Comparison of ENCODE assay signal across 8 cellular contexts in the genomic region with DNA sequence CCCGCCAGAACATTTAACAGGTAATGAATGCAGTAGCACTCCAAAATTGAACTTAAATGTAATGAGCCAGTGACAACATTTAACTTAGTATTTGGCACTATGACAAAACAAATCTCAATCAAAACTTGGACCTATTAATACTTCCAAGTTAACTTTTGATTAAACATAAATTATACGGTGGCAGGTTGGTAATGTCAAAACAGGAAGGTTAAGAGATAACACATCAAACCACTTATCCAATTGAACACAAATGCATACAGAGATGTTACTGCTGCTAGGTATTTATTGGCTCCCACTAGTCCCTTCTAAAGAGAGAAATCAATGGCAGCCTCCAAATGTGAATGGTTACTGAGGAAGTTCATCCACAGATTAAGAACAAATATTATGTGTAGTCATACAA. TPM values are rescaled to one million over a fixed set of nuclear protein-coding genes. Genes with fewer than 3 reads are reported as not detected.
DNase-seq lines count a peak whose midpoint lies in the region; ATAC-seq and TF ChIP-seq lines count a peak whose summit lies in the region.
"Had no signal": no experiment of that assay in that cellular context is flagged by ENCODE, and none has a peak within 500 bp of the region (broad histone marks: within the 10 kb centered on the region; RNA-seq: fewer than 3 reads in every experiment).

No MANE protein-coding gene starts in this region.

- H3K79me2 ChIP-seq in SU-DHL-6 (ENCODE audit: insufficient read depth, low read length), result peaks cover 78% of the 10 kb centered on the region

- peaks cover 18% of the 10 kb centered on the region for H3F3A ChIP-seq in SU-DHL-6 (ENCODE audit: insufficient read depth)

- no peak for ATAC-seq in stimulated activated naive B cell treated with anti-CD40 and anti-IgM and Interleukin-4, amounts not matched to agents 10 μg/mL and 1 μg/mL and 100 μg/mL, for 72 hours (replicated peaks)

- H3K9me3 ChIP-seq in SU-DHL-6 (ENCODE audit: insufficient read depth, low read length), result no peaks in the 10 kb centered on the region
- H3K9me3 ChIP-seq in iPS-20b (ENCODE audit: insufficient read depth, low read depth, low read length), result no peaks in the 10 kb centered on the region
- H3K9me3 ChIP-seq in suprapubic skin, result no peaks in the 10 kb centered on the region

- no peaks in the 10 kb centered on the region for H3K9me2 ChIP-seq in SU-DHL-6 (replicated peaks; ENCODE audit: insufficient read depth, low read length)

- H3K4me1 ChIP-seq in iPS-20b (ENCODE audit: insufficient read depth, low read length), result peaks cover 6% of the 10 kb centered on the region; the same call in 1 of the 2 replicates
- H3K4me1 ChIP-seq in suprapubic skin, result peaks cover 52% of the 10 kb centered on the region

- no peak overlapping the region for H3K27ac Mint-ChIP-seq in stimulated activated naive B cell treated with anti-CD40 and anti-IgM and Interleukin-4, amounts not matched to agents 10 μg/mL and 1 μg/mL and 100 μg/mL, for 72 hours
- H3K27ac Mint-ChIP-seq: activated naive CD8-positive, alpha-beta T cell treated with anti-CD3 and anti-CD28 coated beads, Interleukin-2, amount 10 ng/mL, durations not matched to agents 7 days and 5 days had no signal

- TF ChIP-seq CTCF in HFF-Myc (IDR thresholded peaks at IDR 0.05; ENCODE audit: low read depth, low read length, missing control alignments) (no peak), SU-DHL-6 (IDR thresholded peaks at IDR 0.05; ENCODE audit: insufficient read depth, low read length, poor library complexity, severe bottlenecking) (no peak), suprapubic skin (IDR thresholded peaks at IDR 0.05) (no peak)

- no peaks in the 10 kb centered on the region for H3K27me3 Mint-ChIP-seq in stimulated activated naive B cell treated with anti-CD40 and anti-IgM and Interleukin-4, amounts not matched to agents 10 μg/mL and 1 μg/mL and 100 μg/mL, for 72 hours
- H3K27me3 Mint-ChIP-seq: activated naive CD8-positive, alpha-beta T cell treated with anti-CD3 and anti-CD28 coated beads, Interleukin-2, amount 10 ng/mL, durations not matched to agents 7 days and 5 days had no signal

- 8% methylated on average over 2 of the region's 2 CpGs for WGBS in suprapubic skin

- H3K27me3 ChIP-seq in SU-DHL-6 (ENCODE audit: low read length), result no peaks in the 10 kb centered on the region
- no peaks in the 10 kb centered on the region for H3K27me3 ChIP-seq in iPS-20b (ENCODE audit: insufficient read depth, low read length)
- no peaks in the 10 kb centered on the region for H3K27me3 ChIP-seq in suprapubic skin

- DNase-seq in HFF-Myc (ENCODE audit: extremely low read depth, low read depth), result no peak
- DNase-seq in suprapubic skin (ENCODE audit: low spot score in 2 of 2), result no peak
- DNase-seq in DMS153 treated with DMSO at 0.1 percent for 48 hours (lab: John Stamatoyannopoulos, UW; ENCODE audit: unreplicated experiment), result no peak
- DNase-seq in stimulated activated naive B cell treated with anti-CD40 and anti-IgM and Interleukin-4, amounts not matched to agents 10 μg/mL and 1 μg/mL and 100 μg/mL, for 72 hours, result no peak
- no peak for DNase-seq in T-helper 9 cell
- DNase-seq: activated naive CD8-positive, alpha-beta T cell treated with anti-CD3 and anti-CD28 coated beads, Interleukin-2, amount 10 ng/mL, durations not matched to agents 7 days and 5 days had no signal

- H3K9me3 Mint-ChIP-seq in stimulated activated naive B cell treated with anti-CD40 and anti-IgM and Interleukin-4, amounts not matched to agents 10 μg/mL and 1 μg/mL and 100 μg/mL, for 72 hours, result peaks cover 0 to 2% of the 10 kb centered on the region in 2 donors
- H3K9me3 Mint-ChIP-seq: activated naive CD8-positive, alpha-beta T cell treated with anti-CD3 and anti-CD28 coated beads, Interleukin-2, amount 10 ng/mL, durations not matched to agents 7 days and 5 days had no signal

- H3K9ac ChIP-seq in SU-DHL-6 (ENCODE audit: low read length), result peak overlapping the region; percentile 74
- peak overlapping the region; percentile 95; the same call in 1 of the 2 replicates for H3K9ac ChIP-seq in iPS-20b (ENCODE audit: low read depth, low read length)

- peaks cover 35% of the 10 kb centered on the region for H4K20me1 ChIP-seq in SU-DHL-6 (ENCODE audit: low read depth, low read length)

- H2AFZ ChIP-seq in SU-DHL-6 (ENCODE audit: low read depth, low read length, severe bottlenecking), result no peak overlapping the region

- peaks cover 10 to 21% of the 10 kb centered on the region in 2 donors for H3K36me3 Mint-ChIP-seq in stimulated activated naive B cell treated with anti-CD40 and anti-IgM and Interleukin-4, amounts not matched to agents 10 μg/mL and 1 μg/mL and 100 μg/mL, for 72 hours

- TF ChIP-seq POLR2A in suprapubic skin (IDR thresholded peaks at IDR 0.05), result no peak

- peaks cover 4% of the 10 kb centered on the region; the same call in 1 of the 2 replicates for H3K36me3 ChIP-seq in SU-DHL-6 (ENCODE audit: low read length)
- no peaks in the 10 kb centered on the region for H3K36me3 ChIP-seq in iPS-20b (ENCODE audit: insufficient read depth, low read depth, low read length)
- no peaks in the 10 kb centered on the region for H3K36me3 ChIP-seq in suprapubic skin

- H3K4me3 ChIP-seq in HFF-Myc (replicated peaks; ENCODE audit: low read depth, low read length) (peak overlapping the region; percentile 75), SU-DHL-6 (ENCODE audit: insufficient read depth, low read length, poor library complexity, severe bottlenecking) (peak overlapping the region; percentile 98), iPS-20b (ENCODE audit: low read length) (peak overlapping the region; percentile 92), suprapubic skin (peak overlapping the region; percentile 95)

- H3K27ac ChIP-seq in SU-DHL-6 (ENCODE audit: low read depth, low read length), result no peak overlapping the region
- H3K27ac ChIP-seq in iPS-20b (ENCODE audit: low read length), result no peak overlapping the region
- H3K27ac ChIP-seq in suprapubic skin, result no peak overlapping the region

- H3K4me1 Mint-ChIP-seq in stimulated activated naive B cell treated with anti-CD40 and anti-IgM and Interleukin-4, amounts not matched to agents 10 μg/mL and 1 μg/mL and 100 μg/mL, for 72 hours, result peaks cover 10 to 33% of the 10 kb centered on the region in 2 donors

- TF ChIP-seq EP300 in suprapubic skin (IDR thresholded peaks at IDR 0.05), result no peak

- H3K4me3 Mint-ChIP-seq in stimulated activated naive B cell treated with anti-CD40 and anti-IgM and Interleukin-4, amounts not matched to agents 10 μg/mL and 1 μg/mL and 100 μg/mL, for 72 hours, result no peak overlapping the region
- H3K4me3 Mint-ChIP-seq: activated naive CD8-positive, alpha-beta T cell treated with anti-CD3 and anti-CD28 coated beads, Interleukin-2, amount 10 ng/mL, durations not matched to agents 7 days and 5 days had no signal

- peak overlapping the region; percentile 90 for H3K4me2 ChIP-seq in SU-DHL-6 (ENCODE audit: low read depth, low read length, poor library complexity, severe bottlenecking)

RNA-seq across cellular contexts. Expression of gene GSK3B, which starts 1.8 kb away (rescaled TPM):
- 10 to 100 TPM; 43.8 to 58.1 (median 53.0) TPM for total RNA-seq in suprapubic skin
